In genomic region chr3:117628896-117629295, GRCh38 we compare ENCODE assay signal across 9 cellular contexts.
A peak's percentile ranks its signal among the peaks of the same experiment; 100 is the strongest.
DNase-seq lines count a peak whose midpoint lies in the region; ATAC-seq and TF ChIP-seq lines count a peak whose summit lies in the region.
"Had no signal": no experiment of that assay in that cellular context is flagged by ENCODE, and none has a peak within 500 bp of the region (broad histone marks: within the 10 kb centered on the region; RNA-seq: fewer than 3 reads in every experiment).

No MANE protein-coding gene starts in this region.

- DNase-seq in M059J (ENCODE audit: low read depth) = peak; percentile 39
- DNase-seq in SJSA1 (ENCODE audit: low read depth in 1 of 2, low spot score in 2 of 2) = peak; percentile 45 to 63
- DNase-seq in lower lobe of right lung = no peak
- no peak for DNase-seq in activated effector memory CD4-positive, alpha-beta T cell treated with anti-CD3 and anti-CD28 coated beads, Interleukin-2, amount 50 U/mL, for 16 hours
- no peak for DNase-seq in stimulated activated CD4-positive, alpha-beta T cell treated with anti-CD3 and anti-CD28 coated beads, Interleukin-2, amount 100 ng/mL, for 24 hours
- DNase-seq in activated CD4-positive, alpha-beta T cell treated with anti-CD3 and anti-CD28 coated beads, Interleukin-2, amount 50 U/mL, for 4 hours = no peak

- H3K4me2 ChIP-seq in BLaER1 = peak overlapping the region; percentile 60

- H3K27me3 ChIP-seq in BLaER1 (no peaks in the 10 kb centered on the region), SJSA1 (replicated peaks) (no peaks in the 10 kb centered on the region), lower lobe of right lung (ENCODE audit: low read depth) (no peaks in the 10 kb centered on the region)

- no peak overlapping the region for H3K9ac ChIP-seq in BLaER1

- no peak overlapping the region for H3K27ac ChIP-seq in BLaER1
- no peak overlapping the region for H3K27ac ChIP-seq in SJSA1
- no peak overlapping the region for H3K27ac ChIP-seq in lower lobe of right lung

- H4K20me1 ChIP-seq in BLaER1 = no peaks in the 10 kb centered on the region

- H3K9me3 ChIP-seq in BLaER1 (no peaks in the 10 kb centered on the region), SJSA1 (replicated peaks) (no peaks in the 10 kb centered on the region), lower lobe of right lung (no peaks in the 10 kb centered on the region)

- H3K4me3 ChIP-seq in BLaER1 = no peak overlapping the region
- H3K4me3 ChIP-seq in SJSA1 = no peak overlapping the region
- no peak overlapping the region for H3K4me3 ChIP-seq in lower lobe of right lung

- H3K36me3 ChIP-seq in BLaER1 (no peaks in the 10 kb centered on the region), SJSA1 (no peaks in the 10 kb centered on the region), lower lobe of right lung (no peaks in the 10 kb centered on the region)

- intact Hi-C loops in lower lobe of right lung (cut with DNase I) = no loop called here

- no peak for TF ChIP-seq CTCF in lower lobe of right lung (IDR thresholded peaks at IDR 0.05)

- H3K4me1 ChIP-seq in BLaER1 (peaks cover 43% of the 10 kb centered on the region), SJSA1 (replicated peaks) (0 out of 2 replicates have a peak, but pooled peaks cover 6% of the 10 kb centered on the region), lower lobe of right lung (peaks cover 14% of the 10 kb centered on the region)

- ATAC-seq in lower lobe of right lung (peak; percentile 88 to 90), GM18873 (IDR thresholded peaks at IDR 0.05; ENCODE audit: low FRiP score, unreplicated experiment) (no peak)
- ATAC-seq: esophagus mucosa had no signal

Comparison
In these comparisons a context has a peak if more than half of its experiments do, and no peak if none do; other contexts are left out.
1. DNase-seq: peak in M059J (single experiment) and SJSA1 (2 of 2); none in lower lobe of right lung (single experiment), activated effector memory CD4-positive, alpha-beta T cell treated with anti-CD3 and anti-CD28 coated beads, Interleukin-2, amount 50 U/mL, for 16 hours (single experiment), stimulated activated CD4-positive, alpha-beta T cell treated with anti-CD3 and anti-CD28 coated beads, Interleukin-2, amount 100 ng/mL, for 24 hours (0 of 2) and activated CD4-positive, alpha-beta T cell treated with anti-CD3 and anti-CD28 coated beads, Interleukin-2, amount 50 U/mL, for 4 hours (0 of 2).